In genomic region chr14:69615471-69616407, GRCh38 we compare ENCODE assay signal across 8 cellular contexts. TPM values are rescaled to one million over a fixed set of nuclear protein-coding genes. Genes with fewer than 3 reads are reported as not detected.
DNase-seq lines count a peak whose midpoint lies in the region; ATAC-seq, FAIRE-seq and TF ChIP-seq lines count a peak whose summit lies in the region.

No MANE protein-coding gene starts in this region.

- no peak for FAIRE-seq in D721Med (lab: Jason Lieb, UNC)

- ATAC-seq in GM18873 (IDR thresholded peaks at IDR 0.05; ENCODE audit: low FRiP score, unreplicated experiment) (peak; percentile 57), HG03103 (IDR thresholded peaks at IDR 0.05; ENCODE audit: low read depth, unreplicated experiment) (peak; percentile 48)

- H3K36me3 ChIP-seq in BJ (ENCODE audit: control insufficient read depth, insufficient read depth, low read length) = no peaks in the 10 kb centered on the region; the same call in 1 of the 2 replicates

- H3K4me3 ChIP-seq in BJ (ENCODE audit: low read depth, low read length) (peak overlapping the region; percentile 16), astrocyte of the cerebellum (ENCODE audit: low read depth, low read length) (peak overlapping the region; percentile 16)

- DNase-seq in BJ (ENCODE audit: low read depth) = peak; percentile 59
- peak; percentile 60 to 94 for DNase-seq in NOMO-1 (lab: John Stamatoyannopoulos, UW; ENCODE audit: unreplicated experiment in 2 of 2)
- peak; percentile 71 for DNase-seq in astrocyte of the cerebellum (ENCODE audit: low read depth)
- DNase-seq in inferior parietal cortex (ENCODE audit: extremely low spot score) = peak; percentile 70
- peak in 5 of 6 experiments; percentile 9 to 64 (median 52) for DNase-seq in stimulated activated naive CD4-positive, alpha-beta T cell (lab: John Stamatoyannopoulos, UW)
- DNase-seq in D721Med (ENCODE audit: insufficient read length, low spot score) = no peak

- CTCF ChIA-PET in BJ (lab: Yijun Ruan, JAX) = interaction anchor here (0.7 to 1.6 kb wide), 7 partner anchors 14 to 111 kb away, joined by 3 to 8 read pairs (median 4); no protein-coding TSS in a partner anchor

- no peaks in the 10 kb centered on the region for H3K27me3 ChIP-seq in BJ (ENCODE audit: control insufficient read depth, insufficient read depth, low read length)

- POLR2A ChIA-PET in BJ (lab: Charles Lee) = interaction anchor here (0.6 kb wide), 1 partner anchor 13 kb away, joined by 12 read pairs; no protein-coding TSS in a partner anchor

- in situ Hi-C loops in astrocyte of the cerebellum (cut with HindIII; ENCODE audit: low sequenced_read_pairs) = no loop called here

- TF ChIP-seq CTCF in BJ (IDR thresholded peaks at IDR 0.05; ENCODE audit: insufficient read depth, low read depth, low read length) (no peak), astrocyte of the cerebellum (IDR thresholded peaks at IDR 0.05; ENCODE audit: low read depth, low read length, missing control alignments) (no peak), D721Med (IDR thresholded peaks at IDR 0.05; ENCODE audit: insufficient read depth, missing control alignments) (no peak)

RNA-seq across cellular contexts. Expression of gene SUSD6, which starts 4.3 kb away (rescaled TPM):
- 15.9 and 20.3 TPM in 2 replicates for polyA plus RNA-seq in BJ (2011; rRNA removed)
- 22.2 and 23.0 TPM in 2 replicates for polyA minus RNA-seq in BJ (2011; rRNA and poly(A)+ RNA removed)

RNA-seq across cellular contexts. Expression of gene CCDC177, which starts 41.1 kb away (rescaled TPM):
- polyA plus RNA-seq in BJ (2011; rRNA removed) = not detected in 2 replicates
- polyA minus RNA-seq in BJ (2011; rRNA and poly(A)+ RNA removed) = not detected in 2 replicates
